Comparison of ENCODE assay signal across 20 cellular contexts in genomic region chr9:111078391-111079038, GRCh38. TPM values are rescaled to one million over a fixed set of nuclear protein-coding genes. Genes with fewer than 3 reads are reported as not detected.
DNase-seq lines count a peak whose midpoint lies in the region; ATAC-seq and TF ChIP-seq lines count a peak whose summit lies in the region.
"Had no signal": no experiment of that assay in that cellular context is flagged by ENCODE, and none has a peak within 500 bp of the region (broad histone marks: within the 10 kb centered on the region; RNA-seq: fewer than 3 reads in every experiment).

No MANE protein-coding gene starts in this region.

- no peaks in the 10 kb centered on the region for H3K36me3 ChIP-seq in aorta (ENCODE audit: control insufficient read depth in 1 of 2, insufficient read depth in 2 of 2, low read length in 1 of 2)
- H3K36me3 ChIP-seq: cardiac muscle cell, Peyer's patch had no signal

- no peak overlapping the region for H3K27ac ChIP-seq in aorta (ENCODE audit: low read depth in 1 of 2, low read length in 2 of 2)
- H3K27ac ChIP-seq: cardiac muscle cell, HL-60, Peyer's patch had no signal

- WGBS in aorta, 2 donors = 88 to 90% methylated on average over 1 of the region's 1 CpG

- intact Hi-C loops in aorta (cut with DNase I) = no loop called here

- POLR2A ChIA-PET in GM10248 (lab: Yijun Ruan, JAX) = no interaction called here

- DNase-seq in GM10248 (ENCODE audit: extremely low spot score) = peak; percentile 24
- peak; percentile 30 for DNase-seq in fibroblast of peridontal ligament (ENCODE audit: extremely low read depth)
- no peak for DNase-seq in aorta
- no peak for DNase-seq in foreskin melanocyte
- DNase-seq in effector CD4-positive, alpha-beta T cell = no peak
- DNase-seq: activated CD8-positive, alpha-beta T cell treated with anti-CD3 and anti-CD28 coated beads for 36 hours; activated naive CD4-positive, alpha-beta T cell; DND-41; midbrain; NCI-H446; Peyer's patch; stimulated activated CD4-positive, alpha-beta T cell treated with anti-CD3 and anti-CD28 coated beads, Interleukin-2, amount 100 ng/mL, for 48 hours; stimulated activated naive CD8-positive, alpha-beta T cell treated with anti-CD3 and anti-CD28 coated beads, Interleukin-15, amount 100 ng/mL, for 72 hours had no signal

- ATAC-seq in GM21447 (IDR thresholded peaks at IDR 0.05; ENCODE audit: unreplicated experiment) = peak; percentile 74
- peak; percentile 40 for ATAC-seq in HG03469 (IDR thresholded peaks at IDR 0.05; ENCODE audit: unreplicated experiment)
- no peak for ATAC-seq in aorta (ENCODE audit: low FRiP score)
- ATAC-seq in HG03565 (IDR thresholded peaks at IDR 0.05; ENCODE audit: unreplicated experiment) = no peak
- ATAC-seq: activated CD8-positive, alpha-beta T cell treated with anti-CD3 and anti-CD28 coated beads for 36 hours; HCT116; stimulated activated naive CD8-positive, alpha-beta T cell treated with anti-CD3 and anti-CD28 coated beads, Interleukin-15, amount 100 ng/mL, for 72 hours had no signal

- no peak for TF ChIP-seq CTCF in GM10248 (IDR thresholded peaks at IDR 0.05; ENCODE audit: control extremely low read depth, extremely low read depth, low read depth, missing control alignments)

- H3K27me3 ChIP-seq in aorta (ENCODE audit: control insufficient read depth in 1 of 2, insufficient read depth in 2 of 2, low read length in 1 of 2) = no peaks in the 10 kb centered on the region
- H3K27me3 ChIP-seq: cardiac muscle cell, Peyer's patch had no signal

- no peaks in the 10 kb centered on the region for H3K9me3 ChIP-seq in aorta (ENCODE audit: control insufficient read depth, low read length)
- H3K9me3 ChIP-seq: Peyer's patch had no signal

- no peak overlapping the region for H3K4me3 ChIP-seq in aorta (ENCODE audit: low read length in 2 of 2)
- H3K4me3 ChIP-seq: cardiac muscle cell, Peyer's patch had no signal

- CTCF ChIA-PET in GM10248 (lab: Yijun Ruan, JAX) = interaction anchor here (1.7 kb wide), 1 partner anchor 11 kb away, joined by 9 read pairs; no protein-coding TSS in a partner anchor

- H3K4me1 ChIP-seq in aorta (ENCODE audit: control insufficient read depth in 1 of 2, insufficient read depth in 2 of 2, low read length in 2 of 2) = no peaks in the 10 kb centered on the region
- H3K4me1 ChIP-seq: Peyer's patch had no signal

RNA-seq across cellular contexts. Expression of gene LPAR1, which starts 40.2 kb away (rescaled TPM):
- 100 to 1,000 TPM in 1 of 2 donors, 10 to 100 TPM in 1; 97.7 to 125 TPM for total RNA-seq in aorta
- polyA plus RNA-seq in aorta = 10 to 100 TPM; 28.1 to 91.0 TPM
- total RNA-seq: activated CD8-positive, alpha-beta T cell treated with anti-CD3 and anti-CD28 coated beads for 36 hours; B cell had no signal

Comparison
In these comparisons a context has a peak if more than half of its experiments do, and no peak if none do; other contexts are left out.
1. DNase-seq: peak in GM10248 (single experiment) and fibroblast of peridontal ligament (single experiment); none in aorta (0 of 2), foreskin melanocyte (single experiment) and effector CD4-positive, alpha-beta T cell (single experiment).
2. ATAC-seq: peak in GM21447 (single experiment) and HG03469 (single experiment); none in aorta (single experiment) and HG03565 (single experiment).